Comparison of ENCODE assay signal across 13 cellular contexts in genomic region chr12:6620885-6621274, GRCh38. TPM values are rescaled to one million over a fixed set of nuclear protein-coding genes. Genes with fewer than 3 reads are reported as not detected.
A peak's percentile ranks its signal among the peaks of the same experiment; 100 is the strongest.
DNase-seq lines count a peak whose midpoint lies in the region; ATAC-seq and TF ChIP-seq lines count a peak whose summit lies in the region.
"Had no signal": no experiment of that assay in that cellular context is flagged by ENCODE, and none has a peak within 500 bp of the region (broad histone marks: within the 10 kb centered on the region; RNA-seq: fewer than 3 reads in every experiment).

No MANE protein-coding gene starts in this region.

- H3K9me3 Mint-ChIP-seq in GM23338, result peaks cover 3% of the 10 kb centered on the region; the same call in 1 of the 3 replicates
- H3K9me3 Mint-ChIP-seq in central memory CD8-positive, alpha-beta T cell, result no peaks in the 10 kb centered on the region

- H2BK15ac ChIP-seq in neuronal stem cell (ENCODE audit: low read length), result peak overlapping the region; percentile 54

- H3K18ac ChIP-seq in neuronal stem cell (ENCODE audit: low read length), result peak overlapping the region; percentile 97

- no peak for TF ChIP-seq CTCF in GM23338 (conservative IDR thresholded peaks at IDR 0.05; ENCODE audit: low read depth in 2 of 2)

- no peaks in the 10 kb centered on the region for H3K79me1 ChIP-seq in neuronal stem cell (ENCODE audit: low read depth, low read length)

- H3K79me2 ChIP-seq in GM23338 (replicated peaks; ENCODE audit: insufficient read depth), result no peaks in the 10 kb centered on the region

- peaks cover 10% of the 10 kb centered on the region; the same call in 1 of the 2 replicates for H3F3A ChIP-seq in GM23338 (replicated peaks; ENCODE audit: low read depth)

- H4K8ac ChIP-seq in neuronal stem cell (ENCODE audit: low read depth, low read length), result peak overlapping the region; percentile 97

- H3K27me3 Mint-ChIP-seq in GM23338 (ENCODE audit: insufficient read depth, low read depth, poor library complexity), result peaks cover 27% of the 10 kb centered on the region
- no peaks in the 10 kb centered on the region for H3K27me3 Mint-ChIP-seq in central memory CD8-positive, alpha-beta T cell

- H4K20me1 ChIP-seq in BLaER1, result no peaks in the 10 kb centered on the region
- no peaks in the 10 kb centered on the region for H4K20me1 ChIP-seq in GM23338 (replicated peaks; ENCODE audit: insufficient read depth)

- no peak for ATAC-seq in GM23338
- ATAC-seq in central memory CD8-positive, alpha-beta T cell (replicated peaks; ENCODE audit: extremely low read depth, poor library complexity, severe bottlenecking), result no peak
- no peak for ATAC-seq in HG02885 (IDR thresholded peaks at IDR 0.05; ENCODE audit: poor library complexity, unreplicated experiment)
- no peak for ATAC-seq in HG03460 (IDR thresholded peaks at IDR 0.05; ENCODE audit: unreplicated experiment)

- peak overlapping the region; percentile 85 for H3K14ac ChIP-seq in neuronal stem cell (ENCODE audit: low read length)

- peak overlapping the region; percentile 98 for H2BK120ac ChIP-seq in neuronal stem cell (ENCODE audit: low read depth, low read length)

- peak overlapping the region; percentile 29 for H3K23ac ChIP-seq in neuronal stem cell (ENCODE audit: low read depth, low read length, poor library complexity)

- H3K9me3 ChIP-seq in BLaER1 (no peaks in the 10 kb centered on the region), neuronal stem cell (replicated peaks in 1 of 2; ENCODE audit: control insufficient read depth in 2 of 2, insufficient read depth in 1 of 2, low read depth in 1 of 2, low read length in 2 of 2) (peaks cover 0 to 7% of the 10 kb centered on the region in 2 donors)
- H3K9me3 ChIP-seq: adrenal gland had no signal

- peak overlapping the region; percentile 100 for H2AFZ ChIP-seq in GM23338
- peak overlapping the region; percentile 45 for H2AFZ ChIP-seq in neuronal stem cell (ENCODE audit: low read length)

- peak overlapping the region; percentile 77 for H2AK5ac ChIP-seq in neuronal stem cell (ENCODE audit: low read depth, low read length)

- peak overlapping the region; percentile 77 for H2BK5ac ChIP-seq in neuronal stem cell (ENCODE audit: low read length)

- no peak overlapping the region; the same call in 2 of the 3 replicates for H3K4me3 Mint-ChIP-seq in GM23338
- peak overlapping the region; percentile 16 for H3K4me3 Mint-ChIP-seq in central memory CD8-positive, alpha-beta T cell

- H3K4me3 ChIP-seq in BLaER1 (no peak overlapping the region), GM23338 (peak overlapping the region; percentile 55), neuronal stem cell (ENCODE audit: low read length in 2 of 2) (peak overlapping the region in 1 of 2 donors; percentile 2)

- H3K9ac ChIP-seq in BLaER1 (no peak overlapping the region), neuronal stem cell (ENCODE audit: low read depth, low read length, poor library complexity) (peak overlapping the region; percentile 79)
- H3K9ac ChIP-seq: KMS-11 had no signal

- H3K4ac ChIP-seq in neuronal stem cell (ENCODE audit: low read length), result peak overlapping the region; percentile 96

- H3K4me1 Mint-ChIP-seq in GM23338, result peaks cover 9% of the 10 kb centered on the region
- peaks cover 11% of the 10 kb centered on the region for H3K4me1 Mint-ChIP-seq in central memory CD8-positive, alpha-beta T cell

- H3K9me2 ChIP-seq in GM23338 (ENCODE audit: insufficient read depth), result peaks cover 4% of the 10 kb centered on the region; the same call in 1 of the 2 replicates

- no peak overlapping the region for H3K4me2 ChIP-seq in BLaER1
- peak overlapping the region; percentile 65 for H3K4me2 ChIP-seq in GM23338
- no peak overlapping the region for H3K4me2 ChIP-seq in neuronal stem cell (ENCODE audit: insufficient read depth, low read length, poor library complexity, severe bottlenecking)
- H3K4me2 ChIP-seq: KMS-11 had no signal

- H3K27me3 ChIP-seq in BLaER1 (no peaks in the 10 kb centered on the region), GM23338 (ENCODE audit: insufficient read depth) (peaks cover 33% of the 10 kb centered on the region), neuronal stem cell (ENCODE audit: control insufficient read depth in 3 of 3, insufficient read depth in 3 of 3, low read depth in 1 of 3, low read length in 3 of 3) (peaks cover 0 to 18% (median 0%) of the 10 kb centered on the region in 3 experiments)

- 0 out of 2 replicates have a peak overlapping the region, but pooled peaks have one; percentile 13 for H3K27ac ChIP-seq in BLaER1
- no peak overlapping the region for H3K27ac ChIP-seq in GM23338 (ENCODE audit: low read depth)
- H3K27ac ChIP-seq in neuronal stem cell (replicated peaks; ENCODE audit: low read length), result no peak overlapping the region
- H3K27ac ChIP-seq: adrenal gland, C4-2B, KMS-11 had no signal

- no peaks in the 10 kb centered on the region; the same call in 2 of the 3 replicates for H3K36me3 Mint-ChIP-seq in GM23338 (ENCODE audit: low read depth)
- peaks cover 21% of the 10 kb centered on the region for H3K36me3 Mint-ChIP-seq in central memory CD8-positive, alpha-beta T cell (ENCODE audit: insufficient read depth)

- H3K4me1 ChIP-seq in BLaER1 (peaks cover 45% of the 10 kb centered on the region), GM23338 (ENCODE audit: insufficient read depth) (peaks cover 4% of the 10 kb centered on the region; the same call in 1 of the 2 replicates), neuronal stem cell (ENCODE audit: control insufficient read depth in 2 of 2, insufficient read depth in 1 of 2, low read depth in 1 of 2, low read length in 2 of 2) (peaks cover 3 to 6% of the 10 kb centered on the region in 2 donors)

- DNase-seq in GM23338 (ENCODE audit: low spot score) (no peak), neuronal stem cell (ENCODE audit: low spot score) (no peak), RKO (ENCODE audit: low spot score) (no peak), HCEC 1CT (no peak)
- DNase-seq in central memory CD8-positive, alpha-beta T cell (ENCODE audit: low spot score in 2 of 2), result no peak
- DNase-seq: activated CD4-positive, CD25-positive, alpha-beta regulatory T cell; NCI-H187 had no signal

- H4K91ac ChIP-seq in neuronal stem cell (ENCODE audit: low read depth, low read length, poor library complexity), result peak overlapping the region; percentile 94

- H2BK12ac ChIP-seq in neuronal stem cell (ENCODE audit: low read length), result peak overlapping the region; percentile 59

- WGBS in neuronal stem cell (ENCODE audit: extremely low coverage in 2 of 2, insufficient read length in 2 of 2, insufficient replicate concordance in 1 of 2), 2 donors, result no CpG with 5 or more reads among the region's 29 CpGs

- peaks cover 41% of the 10 kb centered on the region for H3K36me3 ChIP-seq in BLaER1
- no peaks in the 10 kb centered on the region for H3K36me3 ChIP-seq in GM23338 (ENCODE audit: insufficient read depth)
- no peaks in the 10 kb centered on the region for H3K36me3 ChIP-seq in neuronal stem cell (replicated peaks in 1 of 2; ENCODE audit: control insufficient read depth in 2 of 2, insufficient read depth in 2 of 2, low read length in 2 of 2)
- H3K36me3 ChIP-seq: adrenal gland had no signal

- H3K27ac Mint-ChIP-seq in GM23338, result no peak overlapping the region
- H3K27ac Mint-ChIP-seq in central memory CD8-positive, alpha-beta T cell (ENCODE audit: low read depth), result peak overlapping the region; percentile 35

TF ChIP-seq in GM23338, 12 proteins besides CTCF, POLR2A, EP300 and RAD21 (continues in another document):
- no peak for TF ChIP-seq ETS1 (IDR thresholded peaks at IDR 0.05)
- TF ChIP-seq POLR2AphosphoS5 (IDR thresholded peaks at IDR 0.05; ENCODE audit: low read depth), result no peak
- TF ChIP-seq STAT1 (IDR thresholded peaks at IDR 0.05; ENCODE audit: unreplicated experiment), result no peak
- TF ChIP-seq ZNF331 (CRISPR knock-in tag; IDR thresholded peaks at IDR 0.05; ENCODE audit: low read depth), result no peak
- TF ChIP-seq NANOG (IDR thresholded peaks at IDR 0.05; ENCODE audit: borderline replicate concordance), result no peak
- TF ChIP-seq CREB1 (CRISPR knock-in tag; IDR thresholded peaks at IDR 0.05; ENCODE audit: low read depth), result no peak
- no peak for TF ChIP-seq EZH2 (IDR thresholded peaks at IDR 0.05; ENCODE audit: low read depth, unreplicated experiment)
- no peak for TF ChIP-seq EZH2phosphoT487 (IDR thresholded peaks at IDR 0.05; ENCODE audit: unreplicated experiment)

RNA-seq across cellular contexts. Expression of gene CHD4, which starts 13.7 kb away (rescaled TPM):
- total RNA-seq in GM23338 (2014; rRNA removed; shearing (Covaris generic)), result 301 and 351 TPM in 2 replicates
- polyA plus RNA-seq in GM23338 (2016; fragmentation: Nextera tagmentation; extraction: Ambion mirVana), result 317 and 370 TPM in 2 replicates
- polyA plus RNA-seq in neuronal stem cell (2013, experiment 1 of 2), result 187 TPM
- polyA plus RNA-seq in neuronal stem cell (2013, experiment 2 of 2), result 185 TPM

RNA-seq across cellular contexts. Expression of gene LPAR5, which starts 14.9 kb away (rescaled TPM):
- 0.38 and 0.89 TPM in 2 replicates for total RNA-seq in GM23338 (2014; rRNA removed; shearing (Covaris generic))
- 0.32 and 0.38 TPM in 2 replicates for polyA plus RNA-seq in GM23338 (2016; fragmentation: Nextera tagmentation; extraction: Ambion mirVana)
- polyA plus RNA-seq in neuronal stem cell (2013, experiment 1 of 2), result 0.17 TPM
- 0.11 TPM for polyA plus RNA-seq in neuronal stem cell (2013, experiment 2 of 2)

RNA-seq across cellular contexts. Expression of gene ACRBP, which starts 26.4 kb away (rescaled TPM):
- 2.2 TPM in 1 of 2 replicates, not detected in the other for total RNA-seq in GM23338 (2014; rRNA removed; shearing (Covaris generic))
- polyA plus RNA-seq in GM23338 (2016; fragmentation: Nextera tagmentation; extraction: Ambion mirVana), result 0.70 TPM in 1 of 2 replicates, not detected in the other
- 3.4 TPM for polyA plus RNA-seq in neuronal stem cell (2013, experiment 1 of 2)
- 2.5 TPM for polyA plus RNA-seq in neuronal stem cell (2013, experiment 2 of 2)

RNA-seq across cellular contexts. Expression of gene ING4, which starts 42.0 kb away (rescaled TPM):
- total RNA-seq in GM23338 (2014; rRNA removed; shearing (Covaris generic)), result 22.0 and 27.7 TPM in 2 replicates
- 25.5 and 29.6 TPM in 2 replicates for polyA plus RNA-seq in GM23338 (2016; fragmentation: Nextera tagmentation; extraction: Ambion mirVana)
- polyA plus RNA-seq in neuronal stem cell (2013, experiment 1 of 2), result 81.5 TPM
- 78.5 TPM for polyA plus RNA-seq in neuronal stem cell (2013, experiment 2 of 2)

RNA-seq across cellular contexts. Expression of gene NOP2, which starts 52.8 kb away (rescaled TPM):
- 67.2 and 67.9 TPM in 2 replicates for total RNA-seq in GM23338 (2014; rRNA removed; shearing (Covaris generic))
- 63.3 and 63.4 TPM in 2 replicates for polyA plus RNA-seq in GM23338 (2016; fragmentation: Nextera tagmentation; extraction: Ambion mirVana)
- polyA plus RNA-seq in neuronal stem cell (2013, experiment 1 of 2), result 27.0 TPM
- polyA plus RNA-seq in neuronal stem cell (2013, experiment 2 of 2), result 24.3 TPM
